28 cellular contexts compared by ENCODE assay signal in the genomic region with DNA sequence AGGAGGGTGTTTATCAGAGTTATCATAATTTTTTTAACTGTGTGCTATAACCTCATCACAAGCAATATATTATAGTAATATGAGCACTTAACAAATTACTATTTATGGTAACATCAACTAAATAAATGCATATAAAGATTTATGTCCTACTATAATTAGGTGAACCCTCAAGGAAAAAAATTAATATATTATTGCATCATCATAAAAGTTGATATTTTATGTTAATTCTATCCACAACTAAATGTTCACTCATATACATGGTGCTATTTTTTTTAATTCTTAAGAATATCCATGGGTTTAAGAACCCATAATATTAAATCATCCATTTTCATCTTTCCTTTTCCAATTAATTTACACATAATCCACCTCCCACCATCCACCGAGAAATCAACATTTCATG.
"Had no signal": no experiment of that assay in that cellular context is flagged by ENCODE, and none has a peak within 500 bp of the region (broad histone marks: within the 10 kb centered on the region; RNA-seq: fewer than 3 reads in every experiment).

No MANE protein-coding gene starts in this region.

- H3K4me3 ChIP-seq: colonic mucosa, coronary artery, dorsolateral prefrontal cortex, esophagus muscularis mucosa, esophagus squamous epithelium, gastrocnemius medialis, gastroesophageal sphincter, heart left ventricle, heart right ventricle had no signal

- FAIRE-seq: colon, endometrium, endothelial cell of umbilical vein, frontal cortex had no signal

- DNase-seq: colonic mucosa; cortex of kidney; dermis blood vessel endothelial cell; dorsolateral prefrontal cortex; effector CD4-positive, alpha-beta T cell; effector CD8-positive, alpha-beta T cell; effector memory CD4-positive, alpha-beta T cell; effector memory CD8-positive, alpha-beta T cell; endodermal cell; erythroblast; esophagus squamous epithelium; foreskin fibroblast; foreskin keratinocyte; foreskin melanocyte; gastrocnemius medialis; glutamatergic neuron; head of caudate nucleus; heart left ventricle; heart right ventricle had no signal

- H3K9me3 ChIP-seq: colonic mucosa, esophagus muscularis mucosa, esophagus squamous epithelium, gastrocnemius medialis, gastroesophageal sphincter, heart right ventricle had no signal

- ATAC-seq: effector memory CD8-positive, alpha-beta T cell; esophagus mucosa; foreskin keratinocyte; gastrocnemius medialis; gastroesophageal sphincter; heart left ventricle; heart right ventricle had no signal

- H3K4me1 ChIP-seq: colonic mucosa, esophagus squamous epithelium, foreskin keratinocyte, gastrocnemius medialis, heart left ventricle, heart right ventricle had no signal

- H3K27ac ChIP-seq: colonic mucosa, coronary artery, dorsolateral prefrontal cortex, epithelial cell of prostate, esophagus muscularis mucosa, esophagus squamous epithelium, foreskin keratinocyte, gastrocnemius medialis, gastroesophageal sphincter, heart left ventricle, heart right ventricle had no signal

- H3K36me3 ChIP-seq: colonic mucosa, esophagus muscularis mucosa, esophagus squamous epithelium, gastrocnemius medialis, gastroesophageal sphincter, heart left ventricle, heart right ventricle had no signal

- H3K27me3 ChIP-seq: colonic mucosa, dorsolateral prefrontal cortex, esophagus muscularis mucosa, esophagus squamous epithelium, foreskin keratinocyte, gastrocnemius medialis, gastroesophageal sphincter, heart left ventricle, heart right ventricle had no signal
